In the genomic region with DNA sequence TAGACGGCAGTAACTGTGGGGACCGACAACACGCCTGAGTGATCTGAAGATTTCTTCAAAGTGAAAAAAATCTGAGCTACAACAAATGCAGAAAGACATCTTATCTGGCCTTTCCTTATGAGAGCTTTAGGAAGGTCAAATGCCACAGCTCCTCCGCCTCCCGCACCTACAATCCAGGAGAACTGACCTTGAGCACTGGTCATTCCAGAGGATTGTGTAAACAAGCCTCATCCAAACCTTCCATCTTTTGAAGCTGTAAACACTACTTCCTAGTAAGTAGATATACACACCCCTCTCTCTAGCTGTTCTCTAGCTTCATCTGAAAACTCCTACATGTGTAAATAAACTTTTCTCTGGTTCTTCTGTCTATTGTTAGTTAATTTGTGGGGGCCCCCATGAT, we compare ENCODE assay signal across 1 cellular context.
TF ChIP-seq lines count a peak whose summit lies in the region.

No MANE protein-coding gene starts in this region.

TF ChIP-seq in HepG2, 621 proteins besides CTCF, POLR2A, EP300 and RAD21 (continued from another document and continues in another):
- TF ChIP-seq IKZF4 (CRISPR knock-in tag; IDR thresholded peaks at IDR 0.05; ENCODE audit: borderline replicate concordance, low read depth, not compliant biosample characterization): no peak
- TF ChIP-seq, protein P1, sequence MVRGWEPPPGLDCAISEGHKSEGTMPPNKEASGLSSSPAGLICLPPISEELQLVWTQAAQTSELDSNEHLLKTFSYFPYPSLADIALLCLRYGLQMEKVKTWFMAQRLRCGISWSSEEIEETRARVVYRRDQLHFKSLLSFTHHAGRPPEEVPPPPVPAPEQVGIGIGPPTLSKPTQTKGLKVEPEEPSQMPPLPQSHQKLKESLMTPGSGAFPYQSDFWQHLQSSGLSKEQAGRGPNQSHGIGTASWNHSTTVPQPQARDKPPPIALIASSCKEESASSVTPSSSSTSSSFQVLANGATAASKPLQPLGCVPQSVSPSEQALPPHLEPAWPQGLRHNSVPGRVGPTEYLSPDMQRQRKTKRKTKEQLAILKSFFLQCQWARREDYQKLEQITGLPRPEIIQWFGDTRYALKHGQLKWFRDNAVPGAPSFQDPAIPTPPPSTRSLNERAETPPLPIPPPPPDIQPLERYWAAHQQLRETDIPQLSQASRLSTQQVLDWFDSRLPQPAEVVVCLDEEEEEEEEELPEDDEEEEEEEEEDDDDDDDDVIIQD (CRISPR knock-in tag; IDR thresholded peaks at IDR 0.05; ENCODE audit: low read depth): peak; percentile 68; the same call in 1 of the 2 replicates
- TF ChIP-seq FIP1L1 (IDR thresholded peaks at IDR 0.05; ENCODE audit: borderline replicate concordance, insufficient read depth, low read depth, low read length): no peak
- TF ChIP-seq TAF1 (CRISPR knock-in tag; IDR thresholded peaks at IDR 0.05): no peak
- peak; percentile 62; the same call in 1 of the 2 replicates for TF ChIP-seq ZMYM4 (CRISPR knock-in tag; IDR thresholded peaks at IDR 0.05)
- 0 out of 2 replicates have a peak, but pooled peaks have one; percentile 31 for TF ChIP-seq HOXA3 (CRISPR knock-in tag; IDR thresholded peaks at IDR 0.05)
- TF ChIP-seq ZNF792 (CRISPR knock-in tag; IDR thresholded peaks at IDR 0.05): peak; percentile 63; the same call in 1 of the 2 replicates
- peak; percentile 83; the same call in 1 of the 2 replicates for TF ChIP-seq HDAC2 (CRISPR knock-in tag; IDR thresholded peaks at IDR 0.05)
- TF ChIP-seq NCOA1 (CRISPR knock-in tag; IDR thresholded peaks at IDR 0.05): no peak
- TF ChIP-seq, protein P2, sequence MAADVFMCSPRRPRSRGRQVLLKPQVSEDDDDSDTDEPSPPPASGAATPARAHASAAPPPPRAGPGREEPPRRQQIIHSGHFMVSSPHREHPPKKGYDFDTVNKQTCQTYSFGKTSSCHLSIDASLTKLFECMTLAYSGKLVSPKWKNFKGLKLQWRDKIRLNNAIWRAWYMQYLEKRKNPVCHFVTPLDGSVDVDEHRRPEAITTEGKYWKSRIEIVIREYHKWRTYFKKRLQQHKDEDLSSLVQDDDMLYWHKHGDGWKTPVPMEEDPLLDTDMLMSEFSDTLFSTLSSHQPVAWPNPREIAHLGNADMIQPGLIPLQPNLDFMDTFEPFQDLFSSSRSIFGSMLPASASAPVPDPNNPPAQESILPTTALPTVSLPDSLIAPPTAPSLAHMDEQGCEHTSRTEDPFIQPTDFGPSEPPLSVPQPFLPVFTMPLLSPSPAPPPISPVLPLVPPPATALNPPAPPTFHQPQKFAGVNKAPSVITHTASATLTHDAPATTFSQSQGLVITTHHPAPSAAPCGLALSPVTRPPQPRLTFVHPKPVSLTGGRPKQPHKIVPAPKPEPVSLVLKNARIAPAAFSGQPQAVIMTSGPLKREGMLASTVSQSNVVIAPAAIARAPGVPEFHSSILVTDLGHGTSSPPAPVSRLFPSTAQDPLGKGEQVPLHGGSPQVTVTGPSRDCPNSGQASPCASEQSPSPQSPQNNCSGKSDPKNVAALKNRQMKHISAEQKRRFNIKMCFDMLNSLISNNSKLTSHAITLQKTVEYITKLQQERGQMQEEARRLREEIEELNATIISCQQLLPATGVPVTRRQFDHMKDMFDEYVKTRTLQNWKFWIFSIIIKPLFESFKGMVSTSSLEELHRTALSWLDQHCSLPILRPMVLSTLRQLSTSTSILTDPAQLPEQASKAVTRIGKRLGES (CRISPR knock-in tag; IDR thresholded peaks at IDR 0.05; ENCODE audit: borderline replicate concordance): no peak
- no peak for TF ChIP-seq ZBTB2 (CRISPR knock-in tag; IDR thresholded peaks at IDR 0.05; ENCODE audit: low read depth)
- peak; percentile 89 for TF ChIP-seq NR2F6 (IDR thresholded peaks at IDR 0.05)
- TF ChIP-seq NR2F6 (CRISPR knock-in tag; IDR thresholded peaks at IDR 0.05): peak; percentile 92
- TF ChIP-seq NFKBIZ (CRISPR knock-in tag; IDR thresholded peaks at IDR 0.05): 0 out of 2 replicates have a peak, but pooled peaks have one; percentile 30
- TF ChIP-seq MIER2 (CRISPR knock-in tag; IDR thresholded peaks at IDR 0.05): peak; percentile 57; the same call in 1 of the 2 replicates
- 0 out of 2 replicates have a peak, but pooled peaks have one; percentile 60 for TF ChIP-seq KDM1A (CRISPR knock-in tag; IDR thresholded peaks at IDR 0.05)
- peak; percentile 60; the same call in 1 of the 2 replicates for TF ChIP-seq ZNF609 (CRISPR knock-in tag; IDR thresholded peaks at IDR 0.05; ENCODE audit: borderline replicate concordance)
- peak; percentile 92 for TF ChIP-seq TEAD3 (CRISPR knock-in tag; optimal IDR thresholded peaks at IDR 0.05; ENCODE audit: borderline replicate concordance)
- TF ChIP-seq ZNF761 (CRISPR knock-in tag; conservative IDR thresholded peaks at IDR 0.05): no peak
- TF ChIP-seq SP1 (IDR thresholded peaks at IDR 0.05): no peak
- no peak for TF ChIP-seq SP1 (CRISPR knock-in tag; IDR thresholded peaks at IDR 0.05)
- peak; percentile 61; the same call in 1 of the 2 replicates for TF ChIP-seq ERF (CRISPR knock-in tag; IDR thresholded peaks at IDR 0.05)
- TF ChIP-seq LCORL (IDR thresholded peaks at IDR 0.05): no peak
- TF ChIP-seq LCORL (CRISPR knock-in tag; IDR thresholded peaks at IDR 0.05): peak; percentile 82
- no peak for TF ChIP-seq REST (IDR thresholded peaks at IDR 0.05; ENCODE audit: borderline replicate concordance in 1 of 2, low read depth in 1 of 2, low read length in 2 of 2)
- 0 out of 2 replicates have a peak, but pooled peaks have one; percentile 36 for TF ChIP-seq MED1 (CRISPR knock-in tag; IDR thresholded peaks at IDR 0.05)
- TF ChIP-seq CENPX (CRISPR knock-in tag; IDR thresholded peaks at IDR 0.05): no peak
- no peak for TF ChIP-seq RFX1 (IDR thresholded peaks at IDR 0.05)
- TF ChIP-seq EED (CRISPR knock-in tag; IDR thresholded peaks at IDR 0.05): no peak
- no peak for TF ChIP-seq NFKB2 (CRISPR knock-in tag; IDR thresholded peaks at IDR 0.05; ENCODE audit: borderline replicate concordance)
- peak; percentile 61; the same call in 1 of the 2 replicates for TF ChIP-seq SALL1 (CRISPR knock-in tag; IDR thresholded peaks at IDR 0.05)
- 0 out of 2 replicates have a peak, but pooled peaks have one; percentile 63 for TF ChIP-seq ZKSCAN8 (CRISPR knock-in tag; IDR thresholded peaks at IDR 0.05; ENCODE audit: borderline replicate concordance)
- TF ChIP-seq SALL2 (CRISPR knock-in tag; IDR thresholded peaks at IDR 0.05): no peak
- no peak for TF ChIP-seq MTERF4 (CRISPR knock-in tag; IDR thresholded peaks at IDR 0.05)
- TF ChIP-seq FOXJ3 (CRISPR knock-in tag; IDR thresholded peaks at IDR 0.05; ENCODE audit: borderline replicate concordance): peak; percentile 58; the same call in 1 of the 2 replicates
- TF ChIP-seq ZNF335 (CRISPR knock-in tag; IDR thresholded peaks at IDR 0.05): no peak
- no peak for TF ChIP-seq ZNF256 (CRISPR knock-in tag; conservative IDR thresholded peaks at IDR 0.05)
- TF ChIP-seq PPARG (CRISPR knock-in tag; conservative IDR thresholded peaks at IDR 0.05): peak; percentile 73
- peak; percentile 89 for TF ChIP-seq HMG20A (CRISPR knock-in tag; IDR thresholded peaks at IDR 0.05; ENCODE audit: borderline replicate concordance)
- TF ChIP-seq HOXA7 (CRISPR knock-in tag; IDR thresholded peaks at IDR 0.05): no peak
- TF ChIP-seq ZNF414 (CRISPR knock-in tag; IDR thresholded peaks at IDR 0.05): no peak
- TF ChIP-seq, protein P3, sequence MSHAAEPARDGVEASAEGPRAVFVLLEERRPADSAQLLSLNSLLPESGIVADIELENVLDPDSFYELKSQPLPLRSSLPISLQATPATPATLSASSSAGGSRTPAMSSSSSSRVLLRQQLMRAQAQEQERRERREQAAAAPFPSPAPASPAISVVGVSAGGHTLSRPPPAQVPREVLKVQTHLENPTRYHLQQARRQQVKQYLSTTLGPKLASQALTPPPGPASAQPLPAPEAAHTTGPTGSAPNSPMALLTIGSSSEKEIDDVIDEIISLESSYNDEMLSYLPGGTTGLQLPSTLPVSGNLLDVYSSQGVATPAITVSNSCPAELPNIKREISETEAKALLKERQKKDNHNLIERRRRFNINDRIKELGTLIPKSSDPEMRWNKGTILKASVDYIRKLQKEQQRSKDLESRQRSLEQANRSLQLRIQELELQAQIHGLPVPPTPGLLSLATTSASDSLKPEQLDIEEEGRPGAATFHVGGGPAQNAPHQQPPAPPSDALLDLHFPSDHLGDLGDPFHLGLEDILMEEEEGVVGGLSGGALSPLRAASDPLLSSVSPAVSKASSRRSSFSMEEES (CRISPR knock-in tag; IDR thresholded peaks at IDR 0.05): 0 out of 2 replicates have a peak, but pooled peaks have one; percentile 42
- no peak for TF ChIP-seq PCBP1 (IDR thresholded peaks at IDR 0.05; ENCODE audit: borderline replicate concordance, low read depth, low read length)
- TF ChIP-seq YEATS2 (CRISPR knock-in tag; IDR thresholded peaks at IDR 0.05; ENCODE audit: borderline replicate concordance): peak; percentile 63; the same call in 1 of the 2 replicates
- TF ChIP-seq FOXA1 (IDR thresholded peaks at IDR 0.05): no peak
- TF ChIP-seq FOXA1 (CRISPR knock-in tag; IDR thresholded peaks at IDR 0.05): peak; percentile 91
- no peak for TF ChIP-seq ZNF782 (CRISPR knock-in tag; IDR thresholded peaks at IDR 0.05; ENCODE audit: borderline replicate concordance)
- TF ChIP-seq KLF11 (CRISPR knock-in tag; IDR thresholded peaks at IDR 0.05): peak; percentile 40; the same call in 1 of the 2 replicates
